ENCODE assay signal across 8 cellular contexts in genomic region chr4:155403886-155404285, GRCh38. TPM values are rescaled to one million over a fixed set of nuclear protein-coding genes. Genes with fewer than 3 reads are reported as not detected.
A peak's percentile ranks its signal among the peaks of the same experiment; 100 is the strongest.
DNase-seq lines count a peak whose midpoint lies in the region; ATAC-seq and TF ChIP-seq lines count a peak whose summit lies in the region.

No MANE protein-coding gene starts in this region.

- DNase-seq in COR-L47 (lab: John Stamatoyannopoulos, UW) (peak; percentile 83), LoVo (ENCODE audit: low spot score) (peak; percentile 50), ascending aorta (ENCODE audit: low spot score in 2 of 2) (no peak), left lung (no peak)
- DNase-seq in activated CD4-positive, alpha-beta T cell treated with anti-CD3 and anti-CD28 coated beads for 4 hours: no peak

- intact Hi-C loops in ascending aorta (cut with DNase I) (loop anchor here (1.0 to 2.0 kb wide), 2 partner anchors 383 to 550 kb away; no protein-coding TSS in a partner anchor), left lung (cut with DNase I) (no loop called here)

- H3K4me3 ChIP-seq in ascending aorta (no peak overlapping the region), left lung (no peak overlapping the region)

- TF ChIP-seq CTCF in ascending aorta (IDR thresholded peaks at IDR 0.05) (peak; percentile 13 to 51 (median 19)), left lung (IDR thresholded peaks at IDR 0.05) (peak in 1 of 2 donors; percentile 43)

- ATAC-seq in left lung (peak; percentile 53), GM21529 (IDR thresholded peaks at IDR 0.05; ENCODE audit: unreplicated experiment) (no peak), GM19397 (IDR thresholded peaks at IDR 0.05; ENCODE audit: unreplicated experiment) (no peak), HG02759 (IDR thresholded peaks at IDR 0.05; ENCODE audit: unreplicated experiment) (no peak)

- H3K27me3 ChIP-seq in ascending aorta: no peaks in the 10 kb centered on the region
- no peaks in the 10 kb centered on the region for H3K27me3 ChIP-seq in left lung

- H3K27ac ChIP-seq in ascending aorta (no peak overlapping the region), left lung (no peak overlapping the region)

- no peaks in the 10 kb centered on the region for H3K9me3 ChIP-seq in ascending aorta
- H3K9me3 ChIP-seq in left lung: no peaks in the 10 kb centered on the region

- H3K36me3 ChIP-seq in ascending aorta (no peaks in the 10 kb centered on the region), left lung (no peaks in the 10 kb centered on the region)

- H3K4me1 ChIP-seq in ascending aorta (no peaks in the 10 kb centered on the region), left lung (no peaks in the 10 kb centered on the region)

RNA-seq across cellular contexts. Expression of gene MAP9, which starts 27.1 kb away (rescaled TPM):
- total RNA-seq in ascending aorta: 5.2 TPM
- 10 to 100 TPM; 12.2 to 20.7 TPM for total RNA-seq in left lung

Comparison
In these comparisons a context has a peak if more than half of its experiments do, and no peak if none do; other contexts are left out.
1. DNase-seq: peak in COR-L47 (single experiment) and LoVo (single experiment); none in ascending aorta (0 of 2), left lung (0 of 2) and activated CD4-positive, alpha-beta T cell treated with anti-CD3 and anti-CD28 coated beads for 4 hours (0 of 2).